Comparison of ENCODE assay signal across 1 cellular context in the genomic region with DNA sequence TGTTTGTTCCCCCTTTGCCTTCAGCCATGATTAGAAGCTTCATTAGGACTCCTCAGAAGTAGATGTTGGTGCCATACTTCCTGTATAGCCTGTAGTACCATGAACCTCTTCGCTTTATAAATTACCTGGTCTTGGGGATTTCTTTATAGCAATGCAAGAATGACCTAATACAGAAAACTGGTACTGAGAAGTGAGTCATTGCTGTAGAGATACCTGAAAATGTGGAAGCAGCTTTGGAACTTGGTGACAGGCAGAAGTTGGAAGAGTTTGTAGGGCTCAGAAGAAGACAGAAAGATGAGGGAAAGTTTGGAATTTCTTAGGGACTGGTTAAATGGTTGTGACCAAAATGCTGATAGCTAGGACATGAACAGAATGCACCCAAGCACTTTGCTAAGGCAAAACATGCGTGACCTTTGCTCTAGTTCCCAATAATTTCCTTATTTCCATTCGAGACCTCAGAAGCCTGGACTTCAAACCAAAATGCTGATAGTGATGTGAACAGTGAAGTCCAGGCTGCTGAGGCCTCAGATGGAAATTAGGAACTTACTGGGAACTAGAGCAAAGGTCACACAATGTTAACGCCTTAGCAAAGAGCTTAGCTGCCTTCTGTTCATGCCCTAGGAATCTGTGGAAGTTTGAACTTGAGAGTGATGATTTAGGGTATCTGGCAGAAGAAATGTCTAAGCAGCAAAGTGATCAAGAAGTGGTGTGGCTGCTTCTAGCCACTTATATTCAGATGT.
TF ChIP-seq lines count a peak whose summit lies in the region.

No MANE protein-coding gene starts in this region.

TF ChIP-seq in GM23338, 12 proteins besides CTCF, POLR2A, EP300 and RAD21:
- TF ChIP-seq ZNF331 (CRISPR knock-in tag; IDR thresholded peaks at IDR 0.05; ENCODE audit: low read depth) (no peak), EZH2 (IDR thresholded peaks at IDR 0.05; ENCODE audit: low read depth, unreplicated experiment) (no peak), CREB1 (CRISPR knock-in tag; IDR thresholded peaks at IDR 0.05; ENCODE audit: low read depth) (no peak), STAT1 (IDR thresholded peaks at IDR 0.05; ENCODE audit: unreplicated experiment) (no peak), EZH2phosphoT487 (IDR thresholded peaks at IDR 0.05; ENCODE audit: unreplicated experiment) (no peak), ZNF114 (CRISPR knock-in tag; IDR thresholded peaks at IDR 0.05) (no peak), POLR2AphosphoS5 (IDR thresholded peaks at IDR 0.05; ENCODE audit: low read depth) (no peak), NANOG (IDR thresholded peaks at IDR 0.05; ENCODE audit: borderline replicate concordance) (no peak), JUNB (IDR thresholded peaks at IDR 0.05; ENCODE audit: unreplicated experiment) (no peak)
- TF ChIP-seq, protein P1, sequence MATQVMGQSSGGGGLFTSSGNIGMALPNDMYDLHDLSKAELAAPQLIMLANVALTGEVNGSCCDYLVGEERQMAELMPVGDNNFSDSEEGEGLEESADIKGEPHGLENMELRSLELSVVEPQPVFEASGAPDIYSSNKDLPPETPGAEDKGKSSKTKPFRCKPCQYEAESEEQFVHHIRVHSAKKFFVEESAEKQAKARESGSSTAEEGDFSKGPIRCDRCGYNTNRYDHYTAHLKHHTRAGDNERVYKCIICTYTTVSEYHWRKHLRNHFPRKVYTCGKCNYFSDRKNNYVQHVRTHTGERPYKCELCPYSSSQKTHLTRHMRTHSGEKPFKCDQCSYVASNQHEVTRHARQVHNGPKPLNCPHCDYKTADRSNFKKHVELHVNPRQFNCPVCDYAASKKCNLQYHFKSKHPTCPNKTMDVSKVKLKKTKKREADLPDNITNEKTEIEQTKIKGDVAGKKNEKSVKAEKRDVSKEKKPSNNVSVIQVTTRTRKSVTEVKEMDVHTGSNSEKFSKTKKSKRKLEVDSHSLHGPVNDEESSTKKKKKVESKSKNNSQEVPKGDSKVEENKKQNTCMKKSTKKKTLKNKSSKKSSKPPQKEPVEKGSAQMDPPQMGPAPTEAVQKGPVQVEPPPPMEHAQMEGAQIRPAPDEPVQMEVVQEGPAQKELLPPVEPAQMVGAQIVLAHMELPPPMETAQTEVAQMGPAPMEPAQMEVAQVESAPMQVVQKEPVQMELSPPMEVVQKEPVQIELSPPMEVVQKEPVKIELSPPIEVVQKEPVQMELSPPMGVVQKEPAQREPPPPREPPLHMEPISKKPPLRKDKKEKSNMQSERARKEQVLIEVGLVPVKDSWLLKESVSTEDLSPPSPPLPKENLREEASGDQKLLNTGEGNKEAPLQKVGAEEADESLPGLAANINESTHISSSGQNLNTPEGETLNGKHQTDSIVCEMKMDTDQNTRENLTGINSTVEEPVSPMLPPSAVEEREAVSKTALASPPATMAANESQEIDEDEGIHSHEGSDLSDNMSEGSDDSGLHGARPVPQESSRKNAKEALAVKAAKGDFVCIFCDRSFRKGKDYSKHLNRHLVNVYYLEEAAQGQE (IDR thresholded peaks at IDR 0.05; ENCODE audit: unreplicated experiment) = no peak
- TF ChIP-seq, protein P2, sequence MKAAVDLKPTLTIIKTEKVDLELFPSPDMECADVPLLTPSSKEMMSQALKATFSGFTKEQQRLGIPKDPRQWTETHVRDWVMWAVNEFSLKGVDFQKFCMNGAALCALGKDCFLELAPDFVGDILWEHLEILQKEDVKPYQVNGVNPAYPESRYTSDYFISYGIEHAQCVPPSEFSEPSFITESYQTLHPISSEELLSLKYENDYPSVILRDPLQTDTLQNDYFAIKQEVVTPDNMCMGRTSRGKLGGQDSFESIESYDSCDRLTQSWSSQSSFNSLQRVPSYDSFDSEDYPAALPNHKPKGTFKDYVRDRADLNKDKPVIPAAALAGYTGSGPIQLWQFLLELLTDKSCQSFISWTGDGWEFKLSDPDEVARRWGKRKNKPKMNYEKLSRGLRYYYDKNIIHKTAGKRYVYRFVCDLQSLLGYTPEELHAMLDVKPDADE (IDR thresholded peaks at IDR 0.05) = no peak
- TF ChIP-seq, protein P3, sequence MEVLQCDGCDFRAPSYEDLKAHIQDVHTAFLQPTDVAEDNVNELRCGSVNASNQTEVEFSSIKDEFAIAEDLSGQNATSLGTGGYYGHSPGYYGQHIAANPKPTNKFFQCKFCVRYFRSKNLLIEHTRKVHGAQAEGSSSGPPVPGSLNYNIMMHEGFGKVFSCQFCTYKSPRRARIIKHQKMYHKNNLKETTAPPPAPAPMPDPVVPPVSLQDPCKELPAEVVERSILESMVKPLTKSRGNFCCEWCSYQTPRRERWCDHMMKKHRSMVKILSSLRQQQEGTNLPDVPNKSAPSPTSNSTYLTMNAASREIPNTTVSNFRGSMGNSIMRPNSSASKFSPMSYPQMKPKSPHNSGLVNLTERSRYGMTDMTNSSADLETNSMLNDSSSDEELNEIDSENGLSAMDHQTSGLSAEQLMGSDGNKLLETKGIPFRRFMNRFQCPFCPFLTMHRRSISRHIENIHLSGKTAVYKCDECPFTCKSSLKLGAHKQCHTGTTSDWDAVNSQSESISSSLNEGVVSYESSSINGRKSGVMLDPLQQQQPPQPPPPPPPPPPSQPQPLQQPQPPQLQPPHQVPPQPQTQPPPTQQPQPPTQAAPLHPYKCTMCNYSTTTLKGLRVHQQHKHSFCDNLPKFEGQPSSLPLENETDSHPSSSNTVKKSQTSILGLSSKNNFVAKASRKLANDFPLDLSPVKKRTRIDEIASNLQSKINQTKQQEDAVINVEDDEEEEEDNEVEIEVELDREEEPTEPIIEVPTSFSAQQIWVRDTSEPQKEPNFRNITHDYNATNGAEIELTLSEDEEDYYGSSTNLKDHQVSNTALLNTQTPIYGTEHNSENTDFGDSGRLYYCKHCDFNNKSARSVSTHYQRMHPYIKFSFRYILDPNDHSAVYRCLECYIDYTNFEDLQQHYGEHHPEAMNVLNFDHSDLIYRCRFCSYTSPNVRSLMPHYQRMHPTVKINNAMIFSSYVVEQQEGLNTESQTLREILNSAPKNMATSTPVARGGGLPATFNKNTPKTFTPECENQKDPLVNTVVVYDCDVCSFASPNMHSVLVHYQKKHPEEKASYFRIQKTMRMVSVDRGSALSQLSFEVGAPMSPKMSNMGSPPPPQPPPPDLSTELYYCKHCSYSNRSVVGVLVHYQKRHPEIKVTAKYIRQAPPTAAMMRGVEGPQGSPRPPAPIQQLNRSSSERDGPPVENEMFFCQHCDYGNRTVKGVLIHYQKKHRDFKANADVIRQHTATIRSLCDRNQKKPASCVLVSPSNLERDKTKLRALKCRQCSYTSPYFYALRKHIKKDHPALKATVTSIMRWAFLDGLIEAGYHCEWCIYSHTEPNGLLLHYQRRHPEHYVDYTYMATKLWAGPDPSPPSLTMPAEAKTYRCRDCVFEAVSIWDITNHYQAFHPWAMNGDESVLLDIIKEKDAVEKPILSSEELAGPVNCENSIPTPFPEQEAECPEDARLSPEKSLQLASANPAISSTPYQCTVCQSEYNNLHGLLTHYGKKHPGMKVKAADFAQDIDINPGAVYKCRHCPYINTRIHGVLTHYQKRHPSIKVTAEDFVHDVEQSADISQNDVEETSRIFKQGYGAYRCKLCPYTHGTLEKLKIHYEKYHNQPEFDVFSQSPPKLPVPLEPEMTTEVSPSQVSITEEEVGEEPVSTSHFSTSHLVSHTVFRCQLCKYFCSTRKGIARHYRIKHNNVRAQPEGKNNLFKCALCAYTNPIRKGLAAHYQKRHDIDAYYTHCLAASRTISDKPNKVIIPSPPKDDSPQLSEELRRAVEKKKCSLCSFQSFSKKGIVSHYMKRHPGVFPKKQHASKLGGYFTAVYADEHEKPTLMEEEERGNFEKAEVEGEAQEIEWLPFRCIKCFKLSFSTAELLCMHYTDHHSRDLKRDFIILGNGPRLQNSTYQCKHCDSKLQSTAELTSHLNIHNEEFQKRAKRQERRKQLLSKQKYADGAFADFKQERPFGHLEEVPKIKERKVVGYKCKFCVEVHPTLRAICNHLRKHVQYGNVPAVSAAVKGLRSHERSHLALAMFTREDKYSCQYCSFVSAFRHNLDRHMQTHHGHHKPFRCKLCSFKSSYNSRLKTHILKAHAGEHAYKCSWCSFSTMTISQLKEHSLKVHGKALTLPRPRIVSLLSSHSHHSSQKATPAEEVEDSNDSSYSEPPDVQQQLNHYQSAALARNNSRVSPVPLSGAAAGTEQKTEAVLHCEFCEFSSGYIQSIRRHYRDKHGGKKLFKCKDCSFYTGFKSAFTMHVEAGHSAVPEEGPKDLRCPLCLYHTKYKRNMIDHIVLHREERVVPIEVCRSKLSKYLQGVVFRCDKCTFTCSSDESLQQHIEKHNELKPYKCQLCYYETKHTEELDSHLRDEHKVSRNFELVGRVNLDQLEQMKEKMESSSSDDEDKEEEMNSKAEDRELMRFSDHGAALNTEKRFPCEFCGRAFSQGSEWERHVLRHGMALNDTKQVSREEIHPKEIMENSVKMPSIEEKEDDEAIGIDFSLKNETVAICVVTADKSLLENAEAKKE (CRISPR knock-in tag; IDR thresholded peaks at IDR 0.05) = no peak
